Comparison of ENCODE assay signal across 20 cellular contexts in the genomic region with DNA sequence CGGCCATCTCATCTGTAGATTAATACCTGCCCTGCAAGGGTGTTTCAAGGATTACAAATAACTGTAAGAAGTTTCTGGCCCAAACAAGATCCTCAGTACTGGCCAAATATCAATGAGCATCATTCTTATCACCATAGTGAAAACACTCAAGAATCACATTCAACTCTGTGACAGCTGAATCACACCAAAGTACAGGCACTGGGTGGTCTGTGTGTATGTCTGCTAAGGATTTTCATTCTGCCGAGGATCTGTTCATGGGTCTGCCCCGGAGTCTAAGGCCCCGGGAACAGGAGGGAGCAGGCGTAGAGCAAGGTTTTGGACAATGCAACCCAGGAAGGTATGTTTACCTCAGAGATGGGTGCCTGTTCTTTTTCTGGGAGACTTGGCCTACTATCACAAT.
"Had no signal": no experiment of that assay in that cellular context is flagged by ENCODE, and none has a peak within 500 bp of the region (broad histone marks: within the 10 kb centered on the region; RNA-seq: fewer than 3 reads in every experiment).

No MANE protein-coding gene starts in this region.

- H3K9me3 ChIP-seq: left lung, stomach, suprapubic skin, tibial nerve had no signal

- H3K4me3 ChIP-seq: hepatocyte, left lung, SK-N-MC, stomach, suprapubic skin, tibial nerve had no signal

- ATAC-seq: effector memory CD8-positive, alpha-beta T cell; esophagus mucosa; left lung; naive thymus-derived CD4-positive, alpha-beta T cell; sciatic nerve; stimulated activated memory B cell treated with anti-CD40 and anti-IgM and Interleukin-4, amounts not matched to agents 10 μg/mL and 1 μg/mL and 100 μg/mL, for 72 hours had no signal

- H3K27ac ChIP-seq: hepatocyte, left lung, SK-N-MC, stomach, suprapubic skin, tibial nerve had no signal

- H3K4me3 Mint-ChIP-seq: activated B cell treated with CpG ODN at 0.5 μM for 24 hours; activated naive CD4-positive, alpha-beta T cell treated with anti-CD3 and anti-CD28 coated beads, Interleukin-2, amount 50 U/mL, for 24 hours; effector memory CD8-positive, alpha-beta T cell; immature natural killer cell; naive thymus-derived CD4-positive, alpha-beta T cell; stimulated activated memory B cell treated with anti-CD40 and anti-IgM and Interleukin-4, amounts not matched to agents 10 μg/mL and 1 μg/mL and 100 μg/mL, for 72 hours had no signal

- H3K4me1 ChIP-seq: suprapubic skin, tibial nerve had no signal

- H3K4me1 Mint-ChIP-seq: activated B cell treated with CpG ODN at 0.5 μM for 24 hours had no signal

- H3K9me3 Mint-ChIP-seq: activated B cell treated with CpG ODN at 0.5 μM for 24 hours; activated naive CD4-positive, alpha-beta T cell treated with anti-CD3 and anti-CD28 coated beads, Interleukin-2, amount 50 U/mL, for 24 hours; effector memory CD8-positive, alpha-beta T cell; immature natural killer cell; stimulated activated memory B cell treated with anti-CD40 and anti-IgM and Interleukin-4, amounts not matched to agents 10 μg/mL and 1 μg/mL and 100 μg/mL, for 72 hours had no signal

- H2AFZ ChIP-seq: hepatocyte had no signal

- DNase-seq: activated B cell treated with CpG ODN at 0.5 μM for 24 hours; activated CD4-positive, alpha-beta T cell treated with anti-CD3 and anti-CD28 coated beads, Interleukin-2, amount 50 U/mL, for 1 hour; activated gamma-delta T cell; central memory CD4-positive, alpha-beta T cell; effector memory CD8-positive, alpha-beta T cell; glutamatergic neuron; immature natural killer cell; left lung; naive thymus-derived CD4-positive, alpha-beta T cell; small intestine; stomach; T-helper 9 cell had no signal

- H3K4me2 ChIP-seq: hepatocyte had no signal

- H3K27ac Mint-ChIP-seq: activated B cell treated with CpG ODN at 0.5 μM for 24 hours; activated naive CD4-positive, alpha-beta T cell treated with anti-CD3 and anti-CD28 coated beads, Interleukin-2, amount 50 U/mL, for 24 hours; immature natural killer cell; stimulated activated memory B cell treated with anti-CD40 and anti-IgM and Interleukin-4, amounts not matched to agents 10 μg/mL and 1 μg/mL and 100 μg/mL, for 72 hours had no signal

- H3K27me3 Mint-ChIP-seq: activated B cell treated with CpG ODN at 0.5 μM for 24 hours; activated naive CD4-positive, alpha-beta T cell treated with anti-CD3 and anti-CD28 coated beads, Interleukin-2, amount 50 U/mL, for 24 hours; effector memory CD8-positive, alpha-beta T cell; naive thymus-derived CD4-positive, alpha-beta T cell had no signal

- H3K27me3 ChIP-seq: hepatocyte, left lung, stomach, suprapubic skin, tibial nerve had no signal

- H3K36me3 Mint-ChIP-seq: stimulated activated memory B cell treated with anti-CD40 and anti-IgM and Interleukin-4, amounts not matched to agents 10 μg/mL and 1 μg/mL and 100 μg/mL, for 72 hours had no signal

- H3K36me3 ChIP-seq: left lung, stomach, suprapubic skin, tibial nerve had no signal
